9 cellular contexts compared by ENCODE assay signal in genomic region chr4:5812506-5813229, GRCh38.
DNase-seq lines count a peak whose midpoint lies in the region; ATAC-seq, FAIRE-seq and TF ChIP-seq lines count a peak whose summit lies in the region.
"Had no signal": no experiment of that assay in that cellular context is flagged by ENCODE, and none has a peak within 500 bp of the region (broad histone marks: within the 10 kb centered on the region; RNA-seq: fewer than 3 reads in every experiment).

No MANE protein-coding gene starts in this region.

- H3K4me3 ChIP-seq in endothelial cell of umbilical vein (replicated peaks in 1 of 3; ENCODE audit: insufficient read depth in 1 of 3, low read depth in 1 of 3, low read length in 3 of 3) (no peak overlapping the region), mesenchymal stem cell (ENCODE audit: insufficient read depth in 1 of 2, low read depth in 1 of 2, low read length in 2 of 2) (no peak overlapping the region)

- FAIRE-seq in RCC 7860 (lab: Jason Lieb, UNC) = peak; percentile 69
- FAIRE-seq in endothelial cell of umbilical vein (lab: Jason Lieb, UNC) = peak; percentile 59

- H3K36me3 ChIP-seq in endothelial cell of umbilical vein (ENCODE audit: control insufficient read depth in 2 of 2, extremely low read depth in 1 of 2, insufficient read depth in 2 of 2, low read length in 2 of 2) (peaks cover 0 to 46% of the 10 kb centered on the region in 2 experiments), mesenchymal stem cell (ENCODE audit: control insufficient read depth in 1 of 2, insufficient read depth in 2 of 2, low read depth in 1 of 2, low read length in 2 of 2) (peaks cover 93 to 98% of the 10 kb centered on the region in 2 experiments)

- no peak overlapping the region for H3K23ac ChIP-seq in mesenchymal stem cell (ENCODE audit: low read length in 2 of 2)

- H3K79me2 ChIP-seq in endothelial cell of umbilical vein (ENCODE audit: control insufficient read depth, insufficient read depth, low read length) = no peaks in the 10 kb centered on the region

- no peak overlapping the region for H3K4me2 ChIP-seq in endothelial cell of umbilical vein (ENCODE audit: insufficient read depth, low read length)
- H3K4me2 ChIP-seq in mesenchymal stem cell (ENCODE audit: low read length, poor library complexity, severe bottlenecking) = no peak overlapping the region

- no peaks in the 10 kb centered on the region for H3K9me1 ChIP-seq in endothelial cell of umbilical vein (replicated peaks; ENCODE audit: control insufficient read depth, extremely low read depth, insufficient read depth, low read length)

- H4K91ac ChIP-seq in mesenchymal stem cell (ENCODE audit: low read length) = no peak overlapping the region

- H3K18ac ChIP-seq in mesenchymal stem cell (ENCODE audit: low read depth in 1 of 2, low read length in 2 of 2) = no peak overlapping the region

- H3K79me1 ChIP-seq in mesenchymal stem cell (replicated peaks; ENCODE audit: low read length, poor library complexity, severe bottlenecking) = peaks cover 34% of the 10 kb centered on the region

- no peak overlapping the region for H3K14ac ChIP-seq in mesenchymal stem cell (ENCODE audit: low read length in 2 of 2)

- 89% methylated on average over 8 of the region's 9 CpGs for WGBS in mesenchymal stem cell

- H4K20me1 ChIP-seq in endothelial cell of umbilical vein (replicated peaks; ENCODE audit: control insufficient read depth, extremely low read depth, insufficient read depth, low read length) = no peaks in the 10 kb centered on the region

- TF ChIP-seq POLR2A in endothelial cell of umbilical vein (IDR thresholded peaks at IDR 0.05; ENCODE audit: low read depth, low read length) = no peak

- H2AK5ac ChIP-seq in mesenchymal stem cell (ENCODE audit: low read length, severe bottlenecking) = no peak overlapping the region

- no peaks in the 10 kb centered on the region for H3K27me3 ChIP-seq in endothelial cell of umbilical vein (ENCODE audit: control insufficient read depth in 2 of 2, insufficient read depth in 2 of 2, low read length in 2 of 2)
- no peaks in the 10 kb centered on the region for H3K27me3 ChIP-seq in mesenchymal stem cell (ENCODE audit: control insufficient read depth in 1 of 2, insufficient read depth in 1 of 2, low read length in 2 of 2)

- peak; percentile 59 to 70 for DNase-seq in AML-193 (lab: John Stamatoyannopoulos, UW)
- DNase-seq in GM13976 (ENCODE audit: low spot score) = peak; percentile 76
- DNase-seq in RCC 7860 (ENCODE audit: low spot score) = peak; percentile 55
- DNase-seq in endothelial cell of umbilical vein (ENCODE audit: low read depth, low spot score) = peak; percentile 36
- peak; percentile 75 for DNase-seq in mesenchymal stem cell

- intact Hi-C loops in endothelial cell of umbilical vein (cut with micrococcal nuclease) = loop anchor here (1.0 to 5.0 kb wide), 3 partner anchors 410 to 818 kb away; no protein-coding TSS in a partner anchor

- H3K9ac ChIP-seq in endothelial cell of umbilical vein (replicated peaks; ENCODE audit: extremely low read depth, insufficient read depth, low read length) (no peak overlapping the region), mesenchymal stem cell (ENCODE audit: low read length) (peak overlapping the region; percentile 55)

- ATAC-seq in GM19023 (IDR thresholded peaks at IDR 0.05; ENCODE audit: unreplicated experiment) (no peak), GM18517 (IDR thresholded peaks at IDR 0.05; ENCODE audit: unreplicated experiment) (no peak)
- ATAC-seq: naive thymus-derived CD8-positive, alpha-beta T cell had no signal

- TF ChIP-seq CTCF in GM13976 (IDR thresholded peaks at IDR 0.05; ENCODE audit: borderline replicate concordance, control extremely low read depth, extremely low read depth, insufficient read depth, missing control alignments) = peak; percentile 65
- TF ChIP-seq CTCF in LNCAP (IDR thresholded peaks at IDR 0.05) = peak; percentile 77
- TF ChIP-seq CTCF in endothelial cell of umbilical vein (IDR thresholded peaks at IDR 0.05; ENCODE audit: extremely low read depth in 1 of 2, insufficient read depth in 1 of 2, low read depth in 1 of 2, low read length in 2 of 2) = peak; percentile 41 to 58

- H3K4ac ChIP-seq in mesenchymal stem cell (ENCODE audit: low read depth in 1 of 2, low read length in 2 of 2) = no peak overlapping the region

- H2AFZ ChIP-seq in endothelial cell of umbilical vein (ENCODE audit: low read depth, low read length) = no peak overlapping the region
- no peak overlapping the region for H2AFZ ChIP-seq in mesenchymal stem cell (ENCODE audit: low read depth, low read length)

- H2BK12ac ChIP-seq in mesenchymal stem cell (ENCODE audit: low read length in 2 of 2) = no peak overlapping the region

- POLR2A ChIA-PET in endothelial cell of umbilical vein (lab: Charles Lee) = interaction anchor here (0.5 kb wide), 1 partner anchor 241 kb away, joined by 4 read pairs; no protein-coding TSS in a partner anchor

- H3K4me1 ChIP-seq in endothelial cell of umbilical vein (ENCODE audit: control insufficient read depth, extremely low read depth, insufficient read depth, low read length) (no peaks in the 10 kb centered on the region), mesenchymal stem cell (ENCODE audit: control insufficient read depth, insufficient read depth, low read depth, low read length) (peaks cover 8% of the 10 kb centered on the region)

- CTCF ChIA-PET in endothelial cell of umbilical vein (lab: Charles Lee) = interaction anchor here (0.6 to 1.9 kb wide), 12 partner anchors 8 to 827 kb away, joined by 3 to 25 read pairs (median 5); partner anchors contain the start of gene STK32B

- in situ Hi-C loops in GM13976 (cut with MboI; ENCODE audit: low sequenced_read_pairs, unreplicated experiment) = no loop called here

- dilution Hi-C loops in endothelial cell of umbilical vein (cut with MboI; ENCODE audit: extremely low pct_ligation_motif_present, low sequenced_read_pairs) = no loop called here

- H3K9me3 ChIP-seq in endothelial cell of umbilical vein (replicated peaks; ENCODE audit: control insufficient read depth, insufficient read depth, low read length) = no peaks in the 10 kb centered on the region
- no peaks in the 10 kb centered on the region for H3K9me3 ChIP-seq in mesenchymal stem cell (ENCODE audit: control insufficient read depth, low read length)

- H3K27ac ChIP-seq in endothelial cell of umbilical vein (ENCODE audit: insufficient read depth, low read depth, low read length) (no peak overlapping the region), mesenchymal stem cell (ENCODE audit: low read length, poor library complexity, severe bottlenecking) (no peak overlapping the region)

- no peak overlapping the region for H4K8ac ChIP-seq in mesenchymal stem cell (ENCODE audit: low read length)

- H2BK120ac ChIP-seq in mesenchymal stem cell (ENCODE audit: low read depth, low read length) = no peak overlapping the region

- no peak overlapping the region for H2BK5ac ChIP-seq in mesenchymal stem cell (ENCODE audit: low read depth, low read length, poor library complexity, severe bottlenecking)

- BruUV-seq in endothelial cell of umbilical vein (replicated peaks; lab: Mats Ljungman, UMichigan) = no TSS peak

- H2BK15ac ChIP-seq in mesenchymal stem cell (ENCODE audit: low read depth, poor library complexity, severe bottlenecking) = no peak overlapping the region

TF ChIP-seq in endothelial cell of umbilical vein, 7 proteins besides CTCF, POLR2A, EP300 and RAD21:
- no peak for TF ChIP-seq FOS (IDR thresholded peaks at IDR 0.05; ENCODE audit: borderline replicate concordance, insufficient read depth, low read length)
- no peak for TF ChIP-seq MAX (IDR thresholded peaks at IDR 0.05; ENCODE audit: insufficient read depth, insufficient read length)
- no peak for TF ChIP-seq MYC (IDR thresholded peaks at IDR 0.05; ENCODE audit: low read depth, low read length)
- TF ChIP-seq JUN (IDR thresholded peaks at IDR 0.05; ENCODE audit: borderline replicate concordance, insufficient read depth, insufficient read length, low read depth) = no peak
- TF ChIP-seq EZH2 (IDR thresholded peaks at IDR 0.05; ENCODE audit: borderline replicate concordance, low read depth, low read length, severe bottlenecking) = no peak
- no peak for TF ChIP-seq GATA2 (IDR thresholded peaks at IDR 0.05; ENCODE audit: insufficient read depth, insufficient read length, low read depth, low read length)
- TF ChIP-seq POLR2AphosphoS5 (IDR thresholded peaks at IDR 0.05; ENCODE audit: insufficient read depth, low read depth, low read length) = no peak
